In the genomic region with DNA sequence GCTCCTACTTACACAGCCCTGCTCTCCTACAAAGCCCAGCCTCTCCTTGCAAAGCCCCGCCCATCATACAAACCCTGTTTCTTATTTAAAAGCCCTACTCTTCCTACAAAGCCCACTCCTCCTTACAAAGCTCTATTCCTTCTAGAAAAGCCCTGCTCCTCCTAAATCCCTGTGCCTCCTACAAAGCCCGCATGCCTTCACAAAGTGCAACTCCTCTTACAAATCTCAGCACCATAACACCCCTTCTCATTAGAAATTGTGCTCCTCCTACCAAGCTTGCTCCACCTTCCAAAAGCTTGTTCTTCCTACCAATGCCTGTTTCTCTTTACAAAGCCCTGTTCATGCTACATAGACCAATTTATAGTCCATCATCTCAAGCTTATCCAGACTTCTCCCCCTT, we compare ENCODE assay signal across 20 cellular contexts.
A peak's percentile ranks its signal among the peaks of the same experiment; 100 is the strongest.
DNase-seq lines count a peak whose midpoint lies in the region; ATAC-seq and TF ChIP-seq lines count a peak whose summit lies in the region.
"Had no signal": no experiment of that assay in that cellular context is flagged by ENCODE, and none has a peak within 500 bp of the region (broad histone marks: within the 10 kb centered on the region; RNA-seq: fewer than 3 reads in every experiment).

No MANE protein-coding gene starts in this region.

- no peak for TF ChIP-seq POLR2A in gastrocnemius medialis (IDR thresholded peaks at IDR 0.05)

- H2AFZ ChIP-seq in MM.1S (ENCODE audit: low read length): no peak overlapping the region

- H3K9me2 ChIP-seq in MM.1S (replicated peaks; ENCODE audit: insufficient read depth, low read length): no peaks in the 10 kb centered on the region

- POLR2A ChIA-PET in HEK293 (lab: Yijun Ruan, JAX): no interaction called here

- H3K36me3 ChIP-seq in HEK293 (ENCODE audit: control insufficient read depth in 2 of 2, insufficient read depth in 1 of 2, low read length in 2 of 2) (peaks cover 0 to 4% of the 10 kb centered on the region in 2 experiments; a peak in 1 of 3 replicates), SK-N-MC (ENCODE audit: insufficient read depth, low read length) (no peaks in the 10 kb centered on the region), left lung (peaks cover 0 to 4% of the 10 kb centered on the region in 2 donors), gastrocnemius medialis (no peaks in the 10 kb centered on the region), MM.1S (replicated peaks; ENCODE audit: insufficient read depth, low read length) (no peaks in the 10 kb centered on the region)

- in situ Hi-C loops in gastrocnemius medialis (cut with MboI; ENCODE audit: low sequenced_read_pairs in 4 of 4): no loop called here

- DNase-seq in SK-N-MC (ENCODE audit: low read depth, low spot score) (no peak), left lung (no peak), gastrocnemius medialis (no peak), foreskin keratinocyte (no peak), MM.1S (no peak), NCI-H128 (lab: John Stamatoyannopoulos, UW; ENCODE audit: unreplicated experiment) (no peak)
- DNase-seq: Caco-2; CD8-positive, alpha-beta T cell; GF-D8; H9; HFFc6; Kasumi-1; MV-4-11; NCI-H1105; NCI-H2029; NCI-H446; NCI-H524 treated with DMSO at 0.1 percent for 48 hours; NCI-H774 had no signal

- H3K27ac ChIP-seq in HEK293 (ENCODE audit: extremely low read depth, low read depth, low read length) (no peak overlapping the region), SK-N-MC (peak overlapping the region; percentile 98), left lung (no peak overlapping the region), gastrocnemius medialis (peak overlapping the region; percentile 63 to 76 (median 70)), foreskin keratinocyte (no peak overlapping the region), MM.1S (ENCODE audit: low read length) (no peak overlapping the region)
- H3K27ac ChIP-seq: C4-2B had no signal

- H3K4me1 ChIP-seq in HEK293 (ENCODE audit: control insufficient read depth, insufficient read depth, low read length) (no peaks in the 10 kb centered on the region), left lung (no peaks in the 10 kb centered on the region), gastrocnemius medialis (peaks cover 33 to 37% of the 10 kb centered on the region in 2 donors), foreskin keratinocyte (no peaks in the 10 kb centered on the region), MM.1S (ENCODE audit: low read length) (no peaks in the 10 kb centered on the region)
- H3K4me1 ChIP-seq: Caco-2 had no signal

- H3K4me2 ChIP-seq in MM.1S (ENCODE audit: low read depth, low read length): no peak overlapping the region

- H3K4me3 ChIP-seq in HEK293 (ENCODE audit: low read depth, low read length): no peak overlapping the region
- H3K4me3 ChIP-seq in SK-N-MC: peak overlapping the region; percentile 57
- no peak overlapping the region for H3K4me3 ChIP-seq in left lung
- H3K4me3 ChIP-seq in gastrocnemius medialis: no peak overlapping the region
- no peak overlapping the region for H3K4me3 ChIP-seq in MM.1S (ENCODE audit: low read length)

- H4K20me1 ChIP-seq in MM.1S (ENCODE audit: insufficient read depth, low read length): no peaks in the 10 kb centered on the region

- H3F3A ChIP-seq in MM.1S (ENCODE audit: insufficient read depth, low read length): no peaks in the 10 kb centered on the region

- no peaks in the 10 kb centered on the region for H3K79me2 ChIP-seq in MM.1S (ENCODE audit: low read length)

- H3K9me3 ChIP-seq in HEK293 (ENCODE audit: control insufficient read depth, insufficient read depth, low read depth, low read length): no peaks in the 10 kb centered on the region
- no peaks in the 10 kb centered on the region for H3K9me3 ChIP-seq in SK-N-MC (ENCODE audit: low read depth, low read length)
- no peaks in the 10 kb centered on the region for H3K9me3 ChIP-seq in left lung
- no peaks in the 10 kb centered on the region for H3K9me3 ChIP-seq in gastrocnemius medialis
- H3K9me3 ChIP-seq in MM.1S (replicated peaks; ENCODE audit: insufficient read depth, low read length): no peaks in the 10 kb centered on the region
- H3K9me3 ChIP-seq: Caco-2 had no signal

- H3K9ac ChIP-seq in SK-N-MC (ENCODE audit: insufficient read length) (peak overlapping the region; percentile 84), MM.1S (ENCODE audit: low read length) (no peak overlapping the region)

- H3K27me3 ChIP-seq in left lung: no peaks in the 10 kb centered on the region
- H3K27me3 ChIP-seq in gastrocnemius medialis: no peaks in the 10 kb centered on the region
- H3K27me3 ChIP-seq in foreskin keratinocyte: peaks cover 8% of the 10 kb centered on the region
- H3K27me3 ChIP-seq in MM.1S (replicated peaks; ENCODE audit: insufficient read depth, low read length): no peaks in the 10 kb centered on the region

- ATAC-seq in left lung (peak; percentile 10), gastrocnemius medialis (peak in 1 of 2 donors; percentile 2), foreskin keratinocyte (no peak)
- ATAC-seq: CD8-positive, alpha-beta T cell had no signal

- intact Hi-C loops in left lung (cut with DNase I) (no loop called here), gastrocnemius medialis (cut with DNase I; ENCODE audit: low total_unique reads) (no loop called here)

- TF ChIP-seq CTCF in HEK293 (tag by site-specific recombination; IDR thresholded peaks at IDR 0.05) (no peak), left lung (IDR thresholded peaks at IDR 0.05) (no peak), gastrocnemius medialis (IDR thresholded peaks at IDR 0.05 in 4 of 5, conservative IDR thresholded peaks at IDR 0.05 in 1 of 5) (no peak), foreskin keratinocyte (conservative IDR thresholded peaks at IDR 0.05) (no peak), MM.1S (IDR thresholded peaks at IDR 0.05; ENCODE audit: low read length) (no peak)

- CTCF ChIA-PET in HEK293 (lab: Yijun Ruan, JAX): interaction anchor here (1.0 to 1.6 kb wide), 2 partner anchors 12 kb away, joined by 4 to 6 read pairs; no protein-coding TSS in a partner anchor

TF ChIP-seq in HEK293, 187 proteins besides CTCF, POLR2A, EP300 and RAD21:
- TF ChIP-seq REPIN1 (tag by site-specific recombination; IDR thresholded peaks at IDR 0.05; ENCODE audit: low read depth): no peak
- TF ChIP-seq, protein P1, sequence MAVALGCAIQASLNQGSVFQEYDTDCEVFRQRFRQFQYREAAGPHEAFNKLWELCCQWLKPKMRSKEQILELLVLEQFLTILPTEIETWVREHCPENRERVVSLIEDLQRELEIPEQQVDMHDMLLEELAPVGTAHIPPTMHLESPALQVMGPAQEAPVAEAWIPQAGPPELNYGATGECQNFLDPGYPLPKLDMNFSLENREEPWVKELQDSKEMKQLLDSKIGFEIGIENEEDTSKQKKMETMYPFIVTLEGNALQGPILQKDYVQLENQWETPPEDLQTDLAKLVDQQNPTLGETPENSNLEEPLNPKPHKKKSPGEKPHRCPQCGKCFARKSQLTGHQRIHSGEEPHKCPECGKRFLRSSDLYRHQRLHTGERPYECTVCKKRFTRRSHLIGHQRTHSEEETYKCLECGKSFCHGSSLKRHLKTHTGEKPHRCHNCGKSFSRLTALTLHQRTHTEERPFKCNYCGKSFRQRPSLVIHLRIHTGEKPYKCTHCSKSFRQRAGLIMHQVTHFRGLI (tag by site-specific recombination; IDR thresholded peaks at IDR 0.05): peak; percentile 64
- no peak for TF ChIP-seq SALL2 (tag by site-specific recombination; IDR thresholded peaks at IDR 0.05; ENCODE audit: borderline replicate concordance)
- no peak for TF ChIP-seq ATF2 (tag by site-specific recombination; IDR thresholded peaks at IDR 0.05; ENCODE audit: low read depth)
- no peak for TF ChIP-seq KLF1 (tag by site-specific recombination; IDR thresholded peaks at IDR 0.05)

Comparison
In these comparisons a context has a peak if more than half of its experiments do, and no peak if none do; other contexts are left out.
1. H3K27ac ChIP-seq: peak in SK-N-MC (single experiment) and gastrocnemius medialis (4 of 4); none in HEK293 (single experiment), left lung (0 of 2), foreskin keratinocyte (single experiment) and MM.1S (single experiment).